10 cellular contexts compared by ENCODE assay signal in the genomic region with DNA sequence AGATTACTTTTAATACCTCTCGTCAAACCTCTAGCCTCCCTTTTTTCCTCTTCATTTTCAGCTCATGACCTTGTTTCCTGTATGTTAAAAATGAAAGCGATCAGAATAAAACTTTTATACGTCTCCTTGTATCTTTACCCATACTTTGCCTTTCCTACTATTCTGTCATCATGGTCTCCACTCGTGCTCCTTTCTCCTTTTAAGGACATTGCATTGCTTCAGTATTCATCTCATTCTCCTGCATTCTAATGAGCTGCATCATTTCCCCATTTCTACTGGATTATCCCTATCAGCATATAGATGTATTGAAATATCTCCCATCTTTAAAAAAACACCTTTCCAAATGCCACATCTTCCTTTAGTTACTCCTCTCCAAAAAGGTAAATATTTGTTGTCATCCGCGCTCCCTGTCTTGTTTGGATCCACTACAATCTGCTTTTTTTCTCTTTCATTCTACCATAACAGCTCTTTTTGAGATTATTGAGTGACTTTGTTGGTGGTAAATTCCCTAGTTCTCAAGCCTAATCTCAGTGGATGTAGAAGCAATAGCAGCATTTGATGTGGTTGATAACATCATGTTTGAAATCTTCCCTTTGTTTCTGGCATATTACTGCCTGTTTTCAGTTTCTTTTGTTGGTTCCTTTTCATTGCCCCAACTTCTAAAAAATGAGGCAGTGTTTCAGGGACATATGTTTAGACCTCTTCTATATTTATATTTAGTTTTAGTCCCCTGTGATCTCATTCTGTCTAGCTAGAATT. TPM values are rescaled to one million over a fixed set of nuclear protein-coding genes. Genes with fewer than 3 reads are reported as not detected.
A peak's percentile ranks its signal among the peaks of the same experiment; 100 is the strongest.
DNase-seq lines count a peak whose midpoint lies in the region; ATAC-seq, FAIRE-seq and TF ChIP-seq lines count a peak whose summit lies in the region.
"Had no signal": no experiment of that assay in that cellular context is flagged by ENCODE, and none has a peak within 500 bp of the region (broad histone marks: within the 10 kb centered on the region; RNA-seq: fewer than 3 reads in every experiment).

No MANE protein-coding gene starts in this region.

- POLR2A ChIA-PET in activated CD4-positive, alpha-beta memory T cell treated with anti-CD3 and anti-CD28 coated beads for 36 hours (lab: Charles Lee), result interaction anchor here (0.6 to 4.4 kb wide), 14 partner anchors 8 to 122 kb away, joined by 3 to 59 read pairs (median 4); a partner anchor contains a TSS

- peaks cover 68% of the 10 kb centered on the region for H3K4me1 Mint-ChIP-seq in activated CD8-positive, alpha-beta memory T cell treated with anti-CD3 and anti-CD28 coated beads, Interleukin-2, amount 10 ng/mL, durations not matched to agents 7 days and 5 days
- peaks cover 75% of the 10 kb centered on the region for H3K4me1 Mint-ChIP-seq in activated CD4-positive, alpha-beta memory T cell treated with anti-CD3 and anti-CD28 coated beads for 36 hours (ENCODE audit: low read depth)
- peaks cover 71% of the 10 kb centered on the region for H3K4me1 Mint-ChIP-seq in stimulated activated memory B cell treated with anti-CD40 and anti-IgM and Interleukin-4, amounts not matched to agents 10 μg/mL and 1 μg/mL and 100 μg/mL, for 72 hours

- peaks cover 29% of the 10 kb centered on the region for H3K4me1 ChIP-seq in left ventricle myocardium inferior
- peaks cover 0 to 21% (median 7%) of the 10 kb centered on the region in 3 donors for H3K4me1 ChIP-seq in pancreas

- H3K27ac ChIP-seq in left ventricle myocardium inferior (replicated peaks) (no peak overlapping the region), pancreas (no peak overlapping the region)

- no peak for FAIRE-seq in pancreas (lab: Jason Lieb, UNC)

- H3K9me3 ChIP-seq in left ventricle myocardium inferior (replicated peaks), result no peaks in the 10 kb centered on the region
- no peaks in the 10 kb centered on the region for H3K9me3 ChIP-seq in pancreas

- DNase-seq in activated CD8-positive, alpha-beta memory T cell treated with anti-CD3 and anti-CD28 coated beads, Interleukin-2, amount 10 ng/mL, durations not matched to agents 7 days and 5 days, result no peak
- DNase-seq in activated CD8-positive, alpha-beta memory T cell treated with anti-CD3 and anti-CD28 coated beads, Interleukin-2, amount 50 U/mL, for 4 hours, result no peak
- DNase-seq in activated CD4-positive, alpha-beta memory T cell treated with anti-CD3 and anti-CD28 coated beads for 36 hours, result no peak
- no peak for DNase-seq in left ventricle myocardium inferior
- DNase-seq in pancreas, result no peak
- DNase-seq: activated gamma-delta T cell, NCI-H524 treated with DMSO at 0.1 percent for 48 hours had no signal

- WGBS in pancreas, 2 donors, result 73 to 79% methylated on average over 6 of the region's 6 CpGs

- H3K9me3 Mint-ChIP-seq in activated CD8-positive, alpha-beta memory T cell treated with anti-CD3 and anti-CD28 coated beads, Interleukin-2, amount 10 ng/mL, durations not matched to agents 7 days and 5 days (ENCODE audit: low read depth), result no peaks in the 10 kb centered on the region
- H3K9me3 Mint-ChIP-seq in activated CD4-positive, alpha-beta memory T cell treated with anti-CD3 and anti-CD28 coated beads for 36 hours, result no peaks in the 10 kb centered on the region
- H3K9me3 Mint-ChIP-seq in stimulated activated memory B cell treated with anti-CD40 and anti-IgM and Interleukin-4, amounts not matched to agents 10 μg/mL and 1 μg/mL and 100 μg/mL, for 72 hours, result no peaks in the 10 kb centered on the region

- TF ChIP-seq CTCF in left ventricle myocardium inferior (IDR thresholded peaks at IDR 0.05; ENCODE audit: borderline replicate concordance) (no peak), pancreas (IDR thresholded peaks at IDR 0.05) (no peak)

- no peaks in the 10 kb centered on the region for H3K27me3 Mint-ChIP-seq in activated CD8-positive, alpha-beta memory T cell treated with anti-CD3 and anti-CD28 coated beads, Interleukin-2, amount 10 ng/mL, durations not matched to agents 7 days and 5 days
- no peaks in the 10 kb centered on the region for H3K27me3 Mint-ChIP-seq in activated CD4-positive, alpha-beta memory T cell treated with anti-CD3 and anti-CD28 coated beads for 36 hours
- no peaks in the 10 kb centered on the region for H3K27me3 Mint-ChIP-seq in stimulated activated memory B cell treated with anti-CD40 and anti-IgM and Interleukin-4, amounts not matched to agents 10 μg/mL and 1 μg/mL and 100 μg/mL, for 72 hours

- intact Hi-C loops in activated CD4-positive, alpha-beta memory T cell treated with anti-CD3 and anti-CD28 coated beads for 36 hours (cut with micrococcal nuclease), result loop anchor here (1.0 to 2.0 kb wide), 5 partner anchors 8 to 84 kb away; a partner anchor contains a TSS
- intact Hi-C loops in left ventricle myocardium inferior (cut with micrococcal nuclease) (no loop called here), pancreas (cut with DNase I) (loop anchor here in 1 of 3 donors (10.0 kb wide), 1 partner anchor 122 kb away; no protein-coding TSS in a partner anchor)

- H3K27me3 ChIP-seq in left ventricle myocardium inferior (ENCODE audit: low read depth) (no peaks in the 10 kb centered on the region), pancreas (no peaks in the 10 kb centered on the region)

- peak; percentile 20 for ATAC-seq in activated CD8-positive, alpha-beta memory T cell treated with anti-CD3 and anti-CD28 coated beads, Interleukin-2, amount 10 ng/mL, durations not matched to agents 7 days and 5 days
- peak; percentile 56 for ATAC-seq in HG02610 (IDR thresholded peaks at IDR 0.05; ENCODE audit: unreplicated experiment)
- peak; percentile 56 for ATAC-seq in stimulated activated memory B cell treated with anti-CD40 and anti-IgM and Interleukin-4, amounts not matched to agents 10 μg/mL and 1 μg/mL and 100 μg/mL, for 72 hours
- ATAC-seq in pancreas, result no peak
- no peak for ATAC-seq in GM19035 (IDR thresholded peaks at IDR 0.05; ENCODE audit: unreplicated experiment)

- CTCF ChIA-PET in activated CD8-positive, alpha-beta memory T cell treated with anti-CD3 and anti-CD28 coated beads, Interleukin-2, amount 10 ng/mL, durations not matched to agents 7 days and 5 days (lab: Charles Lee), result interaction anchor here (0.8 to 5.0 kb wide), 6 partner anchors 8 to 110 kb away, joined by 3 to 35 read pairs (median 8); a partner anchor contains a TSS
- CTCF ChIA-PET in activated CD4-positive, alpha-beta memory T cell treated with anti-CD3 and anti-CD28 coated beads for 36 hours (lab: Charles Lee), result interaction anchor here (1.0 to 2.5 kb wide), 3 partner anchors 8 to 110 kb away, joined by 3 to 10 read pairs (median 4); a partner anchor contains a TSS

- H3K36me3 ChIP-seq in left ventricle myocardium inferior, result no peaks in the 10 kb centered on the region
- no peaks in the 10 kb centered on the region for H3K36me3 ChIP-seq in pancreas

- no peak overlapping the region for H3K4me3 ChIP-seq in left ventricle myocardium inferior
- H3K4me3 ChIP-seq in pancreas, result no peak overlapping the region

- H3K27ac Mint-ChIP-seq in activated CD8-positive, alpha-beta memory T cell treated with anti-CD3 and anti-CD28 coated beads, Interleukin-2, amount 10 ng/mL, durations not matched to agents 7 days and 5 days, result peak overlapping the region; percentile 92
- peak overlapping the region; percentile 96 for H3K27ac Mint-ChIP-seq in activated CD4-positive, alpha-beta memory T cell treated with anti-CD3 and anti-CD28 coated beads for 36 hours
- H3K27ac Mint-ChIP-seq in stimulated activated memory B cell treated with anti-CD40 and anti-IgM and Interleukin-4, amounts not matched to agents 10 μg/mL and 1 μg/mL and 100 μg/mL, for 72 hours, result peak overlapping the region; percentile 86

- H3K4me3 Mint-ChIP-seq in activated CD8-positive, alpha-beta memory T cell treated with anti-CD3 and anti-CD28 coated beads, Interleukin-2, amount 10 ng/mL, durations not matched to agents 7 days and 5 days, result peak overlapping the region; percentile 83
- peak overlapping the region; percentile 77 for H3K4me3 Mint-ChIP-seq in activated CD4-positive, alpha-beta memory T cell treated with anti-CD3 and anti-CD28 coated beads for 36 hours
- H3K4me3 Mint-ChIP-seq in stimulated activated memory B cell treated with anti-CD40 and anti-IgM and Interleukin-4, amounts not matched to agents 10 μg/mL and 1 μg/mL and 100 μg/mL, for 72 hours, result peak overlapping the region; percentile 66

- peaks cover 30% of the 10 kb centered on the region for H3K36me3 Mint-ChIP-seq in activated CD8-positive, alpha-beta memory T cell treated with anti-CD3 and anti-CD28 coated beads, Interleukin-2, amount 10 ng/mL, durations not matched to agents 7 days and 5 days
- peaks cover 16% of the 10 kb centered on the region for H3K36me3 Mint-ChIP-seq in activated CD4-positive, alpha-beta memory T cell treated with anti-CD3 and anti-CD28 coated beads for 36 hours
- peaks cover 8% of the 10 kb centered on the region for H3K36me3 Mint-ChIP-seq in stimulated activated memory B cell treated with anti-CD40 and anti-IgM and Interleukin-4, amounts not matched to agents 10 μg/mL and 1 μg/mL and 100 μg/mL, for 72 hours

RNA-seq across cellular contexts. Expression of a gene that starts 8.7 kb away (rescaled TPM):
- 100 to 1,000 TPM; 118 to 149 TPM for total RNA-seq in activated CD8-positive, alpha-beta memory T cell treated with anti-CD3 and anti-CD28 coated beads, Interleukin-2, amount 10 ng/mL, durations not matched to agents 7 days and 5 days
- total RNA-seq in activated CD4-positive, alpha-beta memory T cell treated with anti-CD3 and anti-CD28 coated beads for 36 hours, result 100 to 1,000 TPM; 103 to 104 TPM
- total RNA-seq in left ventricle myocardium inferior (10.3 TPM), pancreas (10 to 100 TPM; 16.5 to 30.5 (median 22.3) TPM)
- polyA plus RNA-seq in pancreas, result 10 to 100 TPM; 10.7 to 20.5 TPM

Comparison
In these comparisons a context has a peak if more than half of its experiments do, and no peak if none do; other contexts are left out.
1. ATAC-seq: peak in activated CD8-positive, alpha-beta memory T cell treated with anti-CD3 and anti-CD28 coated beads, Interleukin-2, amount 10 ng/mL, durations not matched to agents 7 days and 5 days (single experiment), HG02610 (single experiment) and stimulated activated memory B cell treated with anti-CD40 and anti-IgM and Interleukin-4, amounts not matched to agents 10 μg/mL and 1 μg/mL and 100 μg/mL, for 72 hours (single experiment); none in pancreas (0 of 4) and GM19035 (single experiment).
2. Peak in every context shown above with its lines, with median percentiles within 50 percentile points of each other: H3K27ac Mint-ChIP-seq and H3K4me3 Mint-ChIP-seq.